In genomic region chr9:132662152-132662945, GRCh38 we compare ENCODE assay signal across 24 cellular contexts.
"Had no signal": no experiment of that assay in that cellular context is flagged by ENCODE, and none has a peak within 500 bp of the region (broad histone marks: within the 10 kb centered on the region; RNA-seq: fewer than 3 reads in every experiment).

No MANE protein-coding gene starts in this region.

- DNase-seq: activated B cell treated with CpG ODN at 0.5 μM for 24 hours; activated CD4-positive, alpha-beta T cell treated with anti-CD3 and anti-CD28 coated beads for 48 hours; activated CD8-positive, alpha-beta memory T cell treated with anti-CD3 and anti-CD28 coated beads, Interleukin-2, amount 50 U/mL, for 4 hours; activated CD8-positive, alpha-beta T cell treated with anti-CD3 and anti-CD28 coated beads, Interleukin-2, amount 10 ng/mL, durations not matched to agents 7 days and 5 days; activated naive CD8-positive, alpha-beta T cell treated with anti-CD3 and anti-CD28 coated beads for 36 hours; amygdala; effector CD8-positive, alpha-beta T cell; foreskin melanocyte; immature natural killer cell; left cardiac atrium; mucosa of descending colon; naive thymus-derived CD4-positive, alpha-beta T cell; posterior cingulate gyrus; stimulated activated CD4-positive, alpha-beta T cell treated with anti-CD3 and anti-CD28 coated beads, Interleukin-4, amount 100 ng/mL, for 4 hours; stimulated activated CD8-positive, alpha-beta memory T cell treated with anti-CD3 and anti-CD28 coated beads, Interleukin-4, amount 100 ng/mL, for 48 hours; stimulated activated naive CD4-positive, alpha-beta T cell treated with Interleukin-2 at 50 U/mL for 16 hours; T-helper 2 cell; upper lobe of left lung had no signal

- H3K4me3 Mint-ChIP-seq: activated B cell treated with CpG ODN at 0.5 μM for 24 hours; activated CD8-positive, alpha-beta T cell treated with anti-CD3 and anti-CD28 coated beads, Interleukin-2, amount 10 ng/mL, durations not matched to agents 7 days and 5 days; activated naive CD8-positive, alpha-beta T cell treated with anti-CD3 and anti-CD28 coated beads for 36 hours; brain; central memory CD8-positive, alpha-beta T cell; immature natural killer cell; naive thymus-derived CD4-positive, alpha-beta T cell had no signal

- H3K27me3 Mint-ChIP-seq: activated B cell treated with CpG ODN at 0.5 μM for 24 hours; activated naive CD8-positive, alpha-beta T cell treated with anti-CD3 and anti-CD28 coated beads for 36 hours; brain; central memory CD8-positive, alpha-beta T cell; naive thymus-derived CD4-positive, alpha-beta T cell had no signal

- H3K27ac Mint-ChIP-seq: activated B cell treated with CpG ODN at 0.5 μM for 24 hours; activated CD8-positive, alpha-beta T cell treated with anti-CD3 and anti-CD28 coated beads, Interleukin-2, amount 10 ng/mL, durations not matched to agents 7 days and 5 days; activated naive CD8-positive, alpha-beta T cell treated with anti-CD3 and anti-CD28 coated beads for 36 hours; brain; immature natural killer cell had no signal

- H3K4me1 ChIP-seq: right atrium auricular region had no signal

- H3K4me3 ChIP-seq: mucosa of descending colon, right atrium auricular region, smooth muscle cell, upper lobe of left lung had no signal

- ATAC-seq: activated CD8-positive, alpha-beta T cell treated with anti-CD3 and anti-CD28 coated beads, Interleukin-2, amount 10 ng/mL, durations not matched to agents 7 days and 5 days; left cardiac atrium; mucosa of descending colon; naive thymus-derived CD4-positive, alpha-beta T cell had no signal

- H3K36me3 ChIP-seq: neutrophil had no signal

- H3K4me1 Mint-ChIP-seq: central memory CD8-positive, alpha-beta T cell had no signal

- H3K9me3 Mint-ChIP-seq: activated B cell treated with CpG ODN at 0.5 μM for 24 hours; activated naive CD8-positive, alpha-beta T cell treated with anti-CD3 and anti-CD28 coated beads for 36 hours; brain; central memory CD8-positive, alpha-beta T cell; immature natural killer cell; naive thymus-derived CD4-positive, alpha-beta T cell had no signal

- H3K27ac ChIP-seq: epithelial cell of prostate, neutrophil, right atrium auricular region had no signal

- H3K9me3 ChIP-seq: mucosa of descending colon, neutrophil, right atrium auricular region, upper lobe of left lung had no signal

- H3K27me3 ChIP-seq: neutrophil, right atrium auricular region, upper lobe of left lung had no signal
